Comparison of ENCODE assay signal across 18 cellular contexts in genomic region chr11:129234978-129235377, GRCh38.
"Had no signal": no experiment of that assay in that cellular context is flagged by ENCODE, and none has a peak within 500 bp of the region (broad histone marks: within the 10 kb centered on the region; RNA-seq: fewer than 3 reads in every experiment).

No MANE protein-coding gene starts in this region.

- H3K4me1 ChIP-seq: Peyer's patch, SJSA1 had no signal

- H3K27ac ChIP-seq: Peyer's patch, SJSA1 had no signal

- H3K36me3 ChIP-seq: Peyer's patch, SJSA1 had no signal

- H3K27me3 ChIP-seq: Peyer's patch, SJSA1 had no signal

- H3K9me3 ChIP-seq: Peyer's patch, SJSA1 had no signal

- ATAC-seq: activated CD8-positive, alpha-beta T cell treated with anti-CD3 and anti-CD28 coated beads, Interleukin-2, amount 10 ng/mL, durations not matched to agents 7 days and 5 days; SK-N-SH treated with all-trans-retinoic acid at 6 μM for 48 hours had no signal

- DNase-seq: activated CD4-positive, alpha-beta T cell treated with anti-CD3 and anti-CD28 coated beads for 48 hours; activated CD4-positive, alpha-beta T cell treated with anti-CD3 and anti-CD28 coated beads, Interleukin-2, amount 50 U/mL, for 4 hours; activated CD4-positive, CD25-positive, alpha-beta regulatory T cell treated with anti-CD3 and anti-CD28 coated beads, Interleukin-2, amount 50 U/mL, for 72 hours; activated CD8-positive, alpha-beta T cell treated with anti-CD3 and anti-CD28 coated beads, Interleukin-2, amount 10 ng/mL, durations not matched to agents 7 days and 5 days; activated effector memory CD4-positive, alpha-beta T cell treated with Interleukin-2 at 50 U/mL for 16 hours; activated naive CD4-positive, alpha-beta T cell; activated T-cell treated with anti-CD3 and anti-CD28 coated beads, Interleukin-2, amount 50 U/mL, for 24 hours; aorta; KG1; NCI-H1048; NCI-H1417; NCI-H1930; NCI-H2171; NCI-H226; Peyer's patch; SHP77 had no signal

- H3K4me3 ChIP-seq: Peyer's patch, SJSA1 had no signal
